Comparison of ENCODE assay signal across 10 cellular contexts in genomic region chr16:81601008-81601428, GRCh38.
DNase-seq lines count a peak whose midpoint lies in the region; ATAC-seq and TF ChIP-seq lines count a peak whose summit lies in the region.
"Had no signal": no experiment of that assay in that cellular context is flagged by ENCODE, and none has a peak within 500 bp of the region (broad histone marks: within the 10 kb centered on the region; RNA-seq: fewer than 3 reads in every experiment).

No MANE protein-coding gene starts in this region.

- no peak overlapping the region for H3K27ac Mint-ChIP-seq in activated naive CD8-positive, alpha-beta T cell treated with anti-CD3 and anti-CD28 coated beads, Interleukin-2, amount 50 U/mL, for 24 hours

- TF ChIP-seq CTCF in heart right ventricle (IDR thresholded peaks at IDR 0.05) (no peak), brain microvascular endothelial cell (IDR thresholded peaks at IDR 0.05; ENCODE audit: low read depth, low read length, missing control alignments) (no peak), lower leg skin (IDR thresholded peaks at IDR 0.05) (no peak), vagina (IDR thresholded peaks at IDR 0.05) (no peak)

- no peak for TF ChIP-seq POLR2A in lower leg skin (IDR thresholded peaks at IDR 0.05)
- TF ChIP-seq POLR2A in vagina (IDR thresholded peaks at IDR 0.05) = no peak

- no peaks in the 10 kb centered on the region for H3K9me3 Mint-ChIP-seq in activated naive CD8-positive, alpha-beta T cell treated with anti-CD3 and anti-CD28 coated beads, Interleukin-2, amount 50 U/mL, for 24 hours
- H3K9me3 Mint-ChIP-seq: naive thymus-derived CD8-positive, alpha-beta T cell had no signal

- H3K27ac ChIP-seq in heart right ventricle = peak overlapping the region in 1 of 10 donors; percentile 20
- peak overlapping the region; percentile 57 for H3K27ac ChIP-seq in brain microvascular endothelial cell
- peak overlapping the region; percentile 86 for H3K27ac ChIP-seq in vagina

- no peaks in the 10 kb centered on the region for H3K36me3 Mint-ChIP-seq in activated naive CD8-positive, alpha-beta T cell treated with anti-CD3 and anti-CD28 coated beads, Interleukin-2, amount 50 U/mL, for 24 hours (ENCODE audit: low read depth)

- H3K4me1 ChIP-seq in heart right ventricle = peaks cover 0 to 32% (median 14%) of the 10 kb centered on the region in 9 donors
- H3K4me1 ChIP-seq in vagina = peaks cover 50% of the 10 kb centered on the region

- WGBS in heart right ventricle, 2 donors = 68 to 70% methylated on average over 9 of the region's 9 CpGs
- 31 to 45% methylated on average over 9 of the region's 9 CpGs for WGBS in lower leg skin, 2 donors

- peak in 6 of 8 donors; percentile 9 to 31 (median 15) for ATAC-seq in heart right ventricle
- no peak for ATAC-seq in HG03097 (IDR thresholded peaks at IDR 0.05; ENCODE audit: low FRiP score, unreplicated experiment)
- ATAC-seq in activated naive CD8-positive, alpha-beta T cell treated with anti-CD3 and anti-CD28 coated beads, Interleukin-2, amount 50 U/mL, for 24 hours = no peak
- ATAC-seq in GM21786 (IDR thresholded peaks at IDR 0.05; ENCODE audit: unreplicated experiment) = no peak
- ATAC-seq: naive thymus-derived CD8-positive, alpha-beta T cell had no signal

- H3K9me3 ChIP-seq in heart right ventricle (no peaks in the 10 kb centered on the region), vagina (no peaks in the 10 kb centered on the region)

- H3K27me3 Mint-ChIP-seq in activated naive CD8-positive, alpha-beta T cell treated with anti-CD3 and anti-CD28 coated beads, Interleukin-2, amount 50 U/mL, for 24 hours = no peaks in the 10 kb centered on the region
- H3K27me3 Mint-ChIP-seq: naive thymus-derived CD8-positive, alpha-beta T cell had no signal

- H3K4me3 ChIP-seq in heart right ventricle (no peak overlapping the region), brain microvascular endothelial cell (ENCODE audit: low read depth, low read length) (no peak overlapping the region), lower leg skin (ENCODE audit: low read depth, poor library complexity, severe bottlenecking) (no peak overlapping the region), vagina (no peak overlapping the region)

- DNase-seq in heart right ventricle = no peak
- no peak for DNase-seq in cardiac septum (ENCODE audit: low spot score)
- DNase-seq in brain microvascular endothelial cell = peak; percentile 66
- DNase-seq in lower leg skin (ENCODE audit: low spot score in 2 of 2) = peak; percentile 57 to 85
- DNase-seq in vagina (ENCODE audit: extremely low spot score in 2 of 2) = no peak
- DNase-seq in activated naive CD8-positive, alpha-beta T cell treated with anti-CD3 and anti-CD28 coated beads, Interleukin-2, amount 50 U/mL, for 24 hours = no peak
- DNase-seq: NCI-H526 had no signal

- H3K27me3 ChIP-seq in heart right ventricle = no peaks in the 10 kb centered on the region
- H3K27me3 ChIP-seq in brain microvascular endothelial cell (replicated peaks) = no peaks in the 10 kb centered on the region
- H3K27me3 ChIP-seq in vagina = no peaks in the 10 kb centered on the region

- peaks cover 4% of the 10 kb centered on the region for H3K4me1 Mint-ChIP-seq in activated naive CD8-positive, alpha-beta T cell treated with anti-CD3 and anti-CD28 coated beads, Interleukin-2, amount 50 U/mL, for 24 hours

- in situ Hi-C loops in brain microvascular endothelial cell (cut with HindIII; ENCODE audit: low pct_ligation_motif_present, low sequenced_read_pairs) = no loop called here

- H3K36me3 ChIP-seq in heart right ventricle = no peaks in the 10 kb centered on the region
- H3K36me3 ChIP-seq in brain microvascular endothelial cell (replicated peaks) = no peaks in the 10 kb centered on the region
- no peaks in the 10 kb centered on the region for H3K36me3 ChIP-seq in vagina

- H3K4me3 Mint-ChIP-seq in activated naive CD8-positive, alpha-beta T cell treated with anti-CD3 and anti-CD28 coated beads, Interleukin-2, amount 50 U/mL, for 24 hours = no peak overlapping the region
- H3K4me3 Mint-ChIP-seq: naive thymus-derived CD8-positive, alpha-beta T cell had no signal

- intact Hi-C loops in heart right ventricle (cut with DNase I) = no loop called here
- intact Hi-C loops in cardiac septum (cut with DNase I) = no loop called here
- intact Hi-C loops in lower leg skin (cut with DNase I; ENCODE audit: low total_unique reads) = no loop called here
- intact Hi-C loops in vagina (cut with DNase I) = no loop called here

Comparison
In these comparisons a context has a peak if more than half of its experiments do, and no peak if none do; other contexts are left out.
1. ATAC-seq: peak in heart right ventricle (6 of 8); none in HG03097 (single experiment), activated naive CD8-positive, alpha-beta T cell treated with anti-CD3 and anti-CD28 coated beads, Interleukin-2, amount 50 U/mL, for 24 hours (single experiment) and GM21786 (single experiment).
2. DNase-seq: peak in brain microvascular endothelial cell (single experiment) and lower leg skin (2 of 2); none in heart right ventricle (0 of 2), cardiac septum (single experiment), vagina (0 of 2) and activated naive CD8-positive, alpha-beta T cell treated with anti-CD3 and anti-CD28 coated beads, Interleukin-2, amount 50 U/mL, for 24 hours (single experiment).